9 cellular contexts compared by ENCODE assay signal in the genomic region with DNA sequence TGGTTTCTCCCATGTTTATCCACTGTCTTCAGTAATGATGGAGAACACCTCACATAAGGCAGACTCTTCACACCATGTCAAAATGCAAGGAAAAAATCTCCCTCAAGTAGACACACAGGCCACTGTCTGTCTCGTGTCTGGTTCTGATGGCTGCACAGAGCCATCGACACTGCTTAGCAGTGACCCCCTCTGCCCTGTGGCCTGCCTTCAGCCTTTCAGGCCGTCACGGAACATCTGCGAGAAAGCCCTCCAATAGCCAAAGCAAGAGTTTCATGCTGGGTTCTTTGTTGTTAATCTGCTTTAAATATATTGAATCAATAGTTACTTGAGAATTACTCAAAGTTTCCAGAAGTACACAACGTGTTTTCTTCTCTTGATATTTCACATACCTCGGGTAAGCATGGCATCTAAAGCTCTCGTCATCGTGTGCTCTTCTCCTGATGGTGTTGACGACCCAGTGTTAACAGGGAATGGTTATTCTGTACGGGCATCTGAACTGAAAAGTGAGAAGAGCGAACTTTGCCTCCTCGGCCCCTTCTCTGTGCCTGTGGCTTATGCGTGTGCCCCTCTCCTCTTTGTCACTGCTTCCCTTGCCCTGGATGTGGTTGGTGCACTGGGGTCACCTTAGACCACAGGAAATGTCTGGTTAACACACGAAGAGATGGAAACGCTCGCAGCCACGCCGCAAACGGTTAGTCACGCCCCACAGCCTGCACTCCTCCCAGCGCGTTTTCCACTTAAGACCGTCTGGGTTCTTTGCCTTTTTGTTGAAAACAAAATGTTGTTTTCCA. TPM values are rescaled to one million over a fixed set of nuclear protein-coding genes. Genes with fewer than 3 reads are reported as not detected.
A peak's percentile ranks its signal among the peaks of the same experiment; 100 is the strongest.
DNase-seq lines count a peak whose midpoint lies in the region; ATAC-seq and TF ChIP-seq lines count a peak whose summit lies in the region.
"Had no signal": no experiment of that assay in that cellular context is flagged by ENCODE, and none has a peak within 500 bp of the region (broad histone marks: within the 10 kb centered on the region; RNA-seq: fewer than 3 reads in every experiment).

No MANE protein-coding gene starts in this region.

- ATAC-seq in GM21529 (IDR thresholded peaks at IDR 0.05; ENCODE audit: unreplicated experiment) (no peak), HG02981 (IDR thresholded peaks at IDR 0.05; ENCODE audit: unreplicated experiment) (no peak), omental fat pad (ENCODE audit: low FRiP score) (no peak)

- DNase-seq in KBM-7, result peak; percentile 84
- peak; percentile 80 to 85 for DNase-seq in activated CD4-positive, alpha-beta T cell treated with anti-CD3 and anti-CD28 coated beads, Interleukin-2, amount 50 U/mL, for 48 hours
- no peak for DNase-seq in chondrocyte (ENCODE audit: low spot score)
- DNase-seq in stimulated activated CD8-positive, alpha-beta memory T cell treated with anti-CD3 and anti-CD28 coated beads, Interleukin-15, amount 100 ng/mL, for 1 hour (ENCODE audit: low read depth), result peak; percentile 34
- no peak for DNase-seq in omental fat pad (ENCODE audit: low spot score)
- no peak for DNase-seq in posterior cingulate gyrus
- DNase-seq: kidney had no signal

- peaks cover 14% of the 10 kb centered on the region for H3K36me3 Mint-ChIP-seq in chondrocyte (ENCODE audit: low read depth)

- H3K4me1 Mint-ChIP-seq in chondrocyte (ENCODE audit: low read depth), result peaks cover 46% of the 10 kb centered on the region

- H3K4me3 Mint-ChIP-seq in chondrocyte (ENCODE audit: unreplicated experiment), result no peak overlapping the region

- H3K9me3 Mint-ChIP-seq in chondrocyte (ENCODE audit: low read depth), result no peaks in the 10 kb centered on the region

- H3K27me3 Mint-ChIP-seq in chondrocyte (ENCODE audit: low read depth), result no peaks in the 10 kb centered on the region

- in situ Hi-C loops in KBM-7 (cut with MboI; ENCODE audit: low pct_unique_long_range_greater_than_20kb, low sequenced_read_pairs), result no loop called here

- intact Hi-C loops in posterior cingulate gyrus (cut with DNase I), result no loop called here

- H3K27ac Mint-ChIP-seq in chondrocyte (ENCODE audit: unreplicated experiment), result peak overlapping the region; percentile 83

- no peak for TF ChIP-seq CTCF in chondrocyte (IDR thresholded peaks at IDR 0.05)
- no peak for TF ChIP-seq CTCF in omental fat pad (IDR thresholded peaks at IDR 0.05)

RNA-seq across cellular contexts. Expression of gene CTTN, which starts 33.4 kb away (rescaled TPM):
- total RNA-seq in chondrocyte (290 to 314 TPM (median 307 TPM) in 3 replicates), omental fat pad (100 to 1,000 TPM; 240 to 341 (median 294) TPM)

Comparison
In these comparisons a context has a peak if more than half of its experiments do, and no peak if none do; other contexts are left out.
1. DNase-seq: peak in KBM-7 (single experiment), activated CD4-positive, alpha-beta T cell treated with anti-CD3 and anti-CD28 coated beads, Interleukin-2, amount 50 U/mL, for 48 hours (2 of 2) and stimulated activated CD8-positive, alpha-beta memory T cell treated with anti-CD3 and anti-CD28 coated beads, Interleukin-15, amount 100 ng/mL, for 1 hour (single experiment); none in chondrocyte (single experiment), omental fat pad (single experiment) and posterior cingulate gyrus (0 of 10).